In genomic region chr6:112054001-112054400, GRCh38 we compare ENCODE assay signal across 20 cellular contexts. TPM values are rescaled to one million over a fixed set of nuclear protein-coding genes. Genes with fewer than 3 reads are reported as not detected.
DNase-seq lines count a peak whose midpoint lies in the region; ATAC-seq and TF ChIP-seq lines count a peak whose summit lies in the region.
"Had no signal": no experiment of that assay in that cellular context is flagged by ENCODE, and none has a peak within 500 bp of the region (broad histone marks: within the 10 kb centered on the region; RNA-seq: fewer than 3 reads in every experiment).

CCN6 (plus strand) TSS chr6:112054104; CDS start chr6:112054358, 254 bp downstream.

- DNase-seq in GM23248 (no peak), epithelial cell of esophagus (ENCODE audit: low read depth) (peak; percentile 57), mucosa of descending colon (no peak), NCI-H1694 (lab: John Stamatoyannopoulos, UW) (no peak), EL (no peak)
- DNase-seq in activated CD4-positive, alpha-beta T cell treated with anti-CD3 and anti-CD28 coated beads, Interleukin-2, amount 50 U/mL, for 48 hours = no peak
- DNase-seq: BE2C; CD4-positive, alpha-beta memory T cell; DMS79 treated with DMSO at 0.1 percent for 48 hours; GOT3; Karpas-422; MM.1S; NCI-H1105; NCI-H187; NCI-H226; NCI-H524 treated with DMSO at 0.1 percent for 48 hours; RPMI8226; SJCRH30 had no signal

- ATAC-seq in mucosa of descending colon (peak; percentile 42), HG02870 (IDR thresholded peaks at IDR 0.05; ENCODE audit: unreplicated experiment) (no peak)

- H3K9me3 ChIP-seq in GM23248 (ENCODE audit: low read depth) (no peaks in the 10 kb centered on the region), Loucy (ENCODE audit: insufficient read depth, low read depth, low read length) (no peaks in the 10 kb centered on the region), mucosa of descending colon (no peaks in the 10 kb centered on the region)
- H3K9me3 ChIP-seq: BE2C, SJCRH30 had no signal

- H3K79me2 ChIP-seq in GM23248 (ENCODE audit: insufficient read depth) (no peaks in the 10 kb centered on the region), Loucy (ENCODE audit: insufficient read depth, low read length) (no peaks in the 10 kb centered on the region)

- H3K36me3 ChIP-seq in GM23248 (ENCODE audit: low read depth) (no peaks in the 10 kb centered on the region), Loucy (ENCODE audit: insufficient read depth, low read length) (no peaks in the 10 kb centered on the region), mucosa of descending colon (ENCODE audit: low read depth) (no peaks in the 10 kb centered on the region)
- H3K36me3 ChIP-seq: BE2C, SJCRH30 had no signal

- no peak within 1 kb of the TSS for H3K27ac ChIP-seq in GM23248
- H3K27ac ChIP-seq: SJCRH30 had no signal

- no peaks in the 10 kb centered on the region for H3K9me2 ChIP-seq in GM23248 (ENCODE audit: insufficient read depth)
- H3K9me2 ChIP-seq in Loucy (replicated peaks; ENCODE audit: low read depth, low read length) = no peaks in the 10 kb centered on the region

- 0 out of 2 replicates have a peak within 1 kb of the TSS, but pooled peaks have one; percentile 24 for H2AFZ ChIP-seq in GM23248
- H2AFZ ChIP-seq in Loucy (ENCODE audit: low read length) = 0 out of 2 replicates have a peak within 1 kb of the TSS, but pooled peaks have one; percentile 35

- in situ Hi-C loops in GM23248 (cut with MboI) = no loop called here

- 92 to 93% methylated on average over 11 to 12 of the region's 12 CpGs for WGBS in GM23248 (ENCODE audit: low coverage in 1 of 2, low lambda C conversion rate in 2 of 2, missing lambda C conversion rate in 2 of 2), 2 experiments

- TF ChIP-seq CTCF in Loucy (conservative IDR thresholded peaks at IDR 0.05; ENCODE audit: low read length) = no peak
- TF ChIP-seq CTCF in epithelial cell of esophagus (IDR thresholded peaks at IDR 0.05; ENCODE audit: insufficient read depth, low read depth, low read length, missing control alignments) = no peak
- TF ChIP-seq CTCF in mucosa of descending colon (IDR thresholded peaks at IDR 0.05) = no peak

- H3K4me3 ChIP-seq in GM23248 (no peak within 1 kb of the TSS), Loucy (ENCODE audit: low read length, poor library complexity, severe bottlenecking) (no peak within 1 kb of the TSS), epithelial cell of esophagus (ENCODE audit: low read length) (no peak within 1 kb of the TSS), mucosa of descending colon (no peak within 1 kb of the TSS)
- H3K4me3 ChIP-seq: SJCRH30 had no signal

- H3K4me1 ChIP-seq in GM23248 (ENCODE audit: insufficient read depth) = peaks cover 8% of the 10 kb centered on the region; the same call in 1 of the 2 replicates
- no peaks in the 10 kb centered on the region for H3K4me1 ChIP-seq in Loucy (ENCODE audit: insufficient read depth, low read length, poor library complexity, severe bottlenecking)
- no peaks in the 10 kb centered on the region for H3K4me1 ChIP-seq in mucosa of descending colon (ENCODE audit: low read depth)
- H3K4me1 ChIP-seq: BE2C, SJCRH30 had no signal

- H3K4me2 ChIP-seq in GM23248 (ENCODE audit: unreplicated experiment) (no peak within 1 kb of the TSS), Loucy (ENCODE audit: low read depth, low read length, poor library complexity, severe bottlenecking) (no peak within 1 kb of the TSS)

- intact Hi-C loops in mucosa of descending colon (cut with DNase I, micrococcal nuclease) = no loop called here

- H3F3A ChIP-seq in GM23248 (ENCODE audit: insufficient read depth) = 0 out of 2 replicates have a peak, but pooled peaks cover 3% of the 10 kb centered on the region
- no peaks in the 10 kb centered on the region for H3F3A ChIP-seq in Loucy (ENCODE audit: low read depth)

- no peaks in the 10 kb centered on the region for H4K20me1 ChIP-seq in GM23248 (ENCODE audit: insufficient read depth)
- no peaks in the 10 kb centered on the region for H4K20me1 ChIP-seq in Loucy (ENCODE audit: insufficient read depth, low read length, poor library complexity, severe bottlenecking)

- no peaks in the 10 kb centered on the region for H3K27me3 ChIP-seq in GM23248 (replicated peaks; ENCODE audit: insufficient read depth)
- no peaks in the 10 kb centered on the region for H3K27me3 ChIP-seq in Loucy (ENCODE audit: insufficient read depth, low read length, poor library complexity, severe bottlenecking)
- H3K27me3 ChIP-seq: BE2C, SJCRH30 had no signal

- H3K9ac ChIP-seq in GM23248 (no peak within 1 kb of the TSS), Loucy (ENCODE audit: low read depth, low read length, poor library complexity, severe bottlenecking) (no peak within 1 kb of the TSS)

RNA-seq across cellular contexts. Expression of gene CCN6, which starts in this region (rescaled TPM):
- not detected in 2 replicates for total RNA-seq in GM23248 (2014; rRNA removed; shearing (Covaris generic))
- 0.48 and 0.57 TPM in 2 replicates for polyA plus RNA-seq in GM23248 (2016; fragmentation: Nextera tagmentation; extraction: Ambion mirVana)
- total RNA-seq in mucosa of descending colon = not detected
- total RNA-seq: CD4-positive, alpha-beta memory T cell; SJCRH30 had no signal

Comparison
In these comparisons a context has a peak if more than half of its experiments do, and no peak if none do; other contexts are left out.
1. Peak in ATAC-seq in mucosa of descending colon; RNA of the gene not detected or under 1 TPM.